In genomic region chr2:146734042-146734715, GRCh38 we compare ENCODE assay signal across 8 cellular contexts.
A peak's percentile ranks its signal among the peaks of the same experiment; 100 is the strongest.
DNase-seq lines count a peak whose midpoint lies in the region; ATAC-seq, FAIRE-seq and TF ChIP-seq lines count a peak whose summit lies in the region.

No MANE protein-coding gene starts in this region.

- H3K4me1 ChIP-seq in naive thymus-derived CD4-positive, alpha-beta T cell (ENCODE audit: control insufficient read depth in 2 of 2, insufficient read depth in 2 of 2, low read length in 2 of 2) = no peaks in the 10 kb centered on the region

- no peaks in the 10 kb centered on the region for H3F3A ChIP-seq in neural cell (ENCODE audit: insufficient read depth, low read length, poor library complexity, severe bottlenecking)

- no peaks in the 10 kb centered on the region for H3K4me1 Mint-ChIP-seq in naive thymus-derived CD4-positive, alpha-beta T cell

- H3K27ac ChIP-seq in AG04450 (ENCODE audit: low read depth, low read length) (no peak overlapping the region), dorsolateral prefrontal cortex (no peak overlapping the region), neural cell (ENCODE audit: low read length) (no peak overlapping the region)
- no peak overlapping the region for H3K27ac ChIP-seq in naive thymus-derived CD4-positive, alpha-beta T cell (ENCODE audit: low read depth, low read length)

- TF ChIP-seq CTCF in AG04450 (IDR thresholded peaks at IDR 0.05; ENCODE audit: low read depth, low read length) (peak; percentile 53), dorsolateral prefrontal cortex (IDR thresholded peaks at IDR 0.05 in 54 of 56, conservative IDR thresholded peaks at IDR 0.05 in 2 of 56; ENCODE audit: low read depth in 1 of 56, partially characterized antibody in 56 of 56) (peak; percentile 57 to 85 (median 69)), neural cell (IDR thresholded peaks at IDR 0.05; ENCODE audit: poor library complexity, severe bottlenecking) (peak; percentile 86)

- peak; percentile 72 for ATAC-seq in HG03565 (IDR thresholded peaks at IDR 0.05; ENCODE audit: unreplicated experiment)
- no peak for ATAC-seq in naive thymus-derived CD4-positive, alpha-beta T cell

- POLR2A ChIA-PET in AG04450 (lab: Yijun Ruan, JAX) = no interaction called here
- POLR2A ChIA-PET in naive thymus-derived CD4-positive, alpha-beta T cell (lab: Charles Lee) = no interaction called here

- no peak for TF ChIP-seq EP300 in neural cell (conservative IDR thresholded peaks at IDR 0.05; ENCODE audit: poor library complexity, severe bottlenecking)

- H3K9me2 ChIP-seq in neural cell (ENCODE audit: insufficient read depth, low read length) = no peaks in the 10 kb centered on the region

- peaks cover 0 to 1% (median 0%) of the 10 kb centered on the region in 11 donors for H3K9me3 Mint-ChIP-seq in naive thymus-derived CD4-positive, alpha-beta T cell

- H3K9me3 ChIP-seq in AG04450 (ENCODE audit: control insufficient read depth, insufficient read depth, low read length) (no peaks in the 10 kb centered on the region), neural cell (ENCODE audit: low read length) (no peaks in the 10 kb centered on the region)
- H3K9me3 ChIP-seq in naive thymus-derived CD4-positive, alpha-beta T cell (ENCODE audit: control insufficient read depth in 2 of 3, low read length in 3 of 3) = no peaks in the 10 kb centered on the region

- no peak overlapping the region for H2AFZ ChIP-seq in neural cell (ENCODE audit: low read depth, low read length)

- peak; percentile 47 for FAIRE-seq in GM18507 (lab: Jason Lieb, UNC)

- no peaks in the 10 kb centered on the region for H3K36me3 ChIP-seq in neural cell (ENCODE audit: insufficient read depth, low read length)
- H3K36me3 ChIP-seq in naive thymus-derived CD4-positive, alpha-beta T cell (ENCODE audit: control insufficient read depth in 2 of 3, insufficient read depth in 3 of 3, low read length in 3 of 3) = no peaks in the 10 kb centered on the region

- no peak overlapping the region for H3K4me2 ChIP-seq in neural cell (ENCODE audit: low read length)

- no peak overlapping the region for H3K4me3 Mint-ChIP-seq in naive thymus-derived CD4-positive, alpha-beta T cell

- no peak overlapping the region for H3K27ac Mint-ChIP-seq in naive thymus-derived CD4-positive, alpha-beta T cell

- H3K36me3 Mint-ChIP-seq in naive thymus-derived CD4-positive, alpha-beta T cell = no peaks in the 10 kb centered on the region

- H3K79me2 ChIP-seq in neural cell (replicated peaks; ENCODE audit: insufficient read depth, low read length) = no peaks in the 10 kb centered on the region

- H3K27me3 Mint-ChIP-seq in naive thymus-derived CD4-positive, alpha-beta T cell = no peaks in the 10 kb centered on the region

- TF ChIP-seq RAD21 in neural cell (conservative IDR thresholded peaks at IDR 0.05) = peak; percentile 95

- H4K20me1 ChIP-seq in neural cell (ENCODE audit: insufficient read depth) = no peaks in the 10 kb centered on the region

- DNase-seq in AG04450 (ENCODE audit: low read depth, low spot score) (peak; percentile 6), GM18507 (ENCODE audit: extremely low spot score, insufficient read length, low read depth) (no peak), NOMO-1 (lab: John Stamatoyannopoulos, UW; ENCODE audit: unreplicated experiment in 2 of 2) (peak; percentile 15 to 70), dorsolateral prefrontal cortex (no peak), NCI-H187 (lab: John Stamatoyannopoulos, UW) (no peak)
- DNase-seq in naive thymus-derived CD4-positive, alpha-beta T cell = no peak

- intact Hi-C loops in dorsolateral prefrontal cortex (cut with DNase I) = loop anchor here in 1 of 2 donors (10.0 kb wide), 1 partner anchor 1181 kb away; no protein-coding TSS in a partner anchor
- intact Hi-C loops in naive thymus-derived CD4-positive, alpha-beta T cell (cut with micrococcal nuclease) = no loop called here

- CTCF ChIA-PET in AG04450 (lab: Charles Lee) = interaction anchor here (0.6 to 1.5 kb wide), 10 partner anchors 9 to 1203 kb away, joined by 3 to 28 read pairs (median 4); no protein-coding TSS in a partner anchor
- CTCF ChIA-PET in naive thymus-derived CD4-positive, alpha-beta T cell (lab: Charles Lee) = no interaction called here

- H3K9ac ChIP-seq in neural cell (ENCODE audit: low read length) = no peak overlapping the region

- H3K4me3 ChIP-seq in AG04450 (ENCODE audit: low read depth, low read length) (no peak overlapping the region), dorsolateral prefrontal cortex (peak overlapping the region in 2 of 59 donors; percentile 4 to 11), neural cell (ENCODE audit: low read length) (no peak overlapping the region)
- H3K4me3 ChIP-seq in naive thymus-derived CD4-positive, alpha-beta T cell (ENCODE audit: low read length) = no peak overlapping the region

- H3K27me3 ChIP-seq in AG04450 (ENCODE audit: control insufficient read depth, insufficient read depth, low read length) = no peaks in the 10 kb centered on the region
- no peaks in the 10 kb centered on the region for H3K27me3 ChIP-seq in dorsolateral prefrontal cortex
- H3K27me3 ChIP-seq in neural cell (ENCODE audit: insufficient read depth, low read depth, low read length) = no peaks in the 10 kb centered on the region
- no peaks in the 10 kb centered on the region for H3K27me3 ChIP-seq in naive thymus-derived CD4-positive, alpha-beta T cell (ENCODE audit: control insufficient read depth in 2 of 2, insufficient read depth in 2 of 2, low read length in 2 of 2)

TF ChIP-seq in neural cell, 6 proteins besides CTCF, POLR2A, EP300 and RAD21:
- TF ChIP-seq POLR2AphosphoS5 (IDR thresholded peaks at IDR 0.05) (no peak), SMC3 (conservative IDR thresholded peaks at IDR 0.05; ENCODE audit: poor library complexity) (peak; percentile 94)
- TF ChIP-seq, protein P1, sequence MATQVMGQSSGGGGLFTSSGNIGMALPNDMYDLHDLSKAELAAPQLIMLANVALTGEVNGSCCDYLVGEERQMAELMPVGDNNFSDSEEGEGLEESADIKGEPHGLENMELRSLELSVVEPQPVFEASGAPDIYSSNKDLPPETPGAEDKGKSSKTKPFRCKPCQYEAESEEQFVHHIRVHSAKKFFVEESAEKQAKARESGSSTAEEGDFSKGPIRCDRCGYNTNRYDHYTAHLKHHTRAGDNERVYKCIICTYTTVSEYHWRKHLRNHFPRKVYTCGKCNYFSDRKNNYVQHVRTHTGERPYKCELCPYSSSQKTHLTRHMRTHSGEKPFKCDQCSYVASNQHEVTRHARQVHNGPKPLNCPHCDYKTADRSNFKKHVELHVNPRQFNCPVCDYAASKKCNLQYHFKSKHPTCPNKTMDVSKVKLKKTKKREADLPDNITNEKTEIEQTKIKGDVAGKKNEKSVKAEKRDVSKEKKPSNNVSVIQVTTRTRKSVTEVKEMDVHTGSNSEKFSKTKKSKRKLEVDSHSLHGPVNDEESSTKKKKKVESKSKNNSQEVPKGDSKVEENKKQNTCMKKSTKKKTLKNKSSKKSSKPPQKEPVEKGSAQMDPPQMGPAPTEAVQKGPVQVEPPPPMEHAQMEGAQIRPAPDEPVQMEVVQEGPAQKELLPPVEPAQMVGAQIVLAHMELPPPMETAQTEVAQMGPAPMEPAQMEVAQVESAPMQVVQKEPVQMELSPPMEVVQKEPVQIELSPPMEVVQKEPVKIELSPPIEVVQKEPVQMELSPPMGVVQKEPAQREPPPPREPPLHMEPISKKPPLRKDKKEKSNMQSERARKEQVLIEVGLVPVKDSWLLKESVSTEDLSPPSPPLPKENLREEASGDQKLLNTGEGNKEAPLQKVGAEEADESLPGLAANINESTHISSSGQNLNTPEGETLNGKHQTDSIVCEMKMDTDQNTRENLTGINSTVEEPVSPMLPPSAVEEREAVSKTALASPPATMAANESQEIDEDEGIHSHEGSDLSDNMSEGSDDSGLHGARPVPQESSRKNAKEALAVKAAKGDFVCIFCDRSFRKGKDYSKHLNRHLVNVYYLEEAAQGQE (IDR thresholded peaks at IDR 0.05; ENCODE audit: borderline replicate concordance) = no peak

Comparison
In these comparisons a context has a peak if more than half of its experiments do, and no peak if none do; other contexts are left out.
1. DNase-seq: peak in AG04450 (single experiment) and NOMO-1 (2 of 2); none in GM18507 (single experiment), dorsolateral prefrontal cortex (0 of 10), NCI-H187 (0 of 2) and naive thymus-derived CD4-positive, alpha-beta T cell (0 of 9).
2. Peak in every context shown above with its lines, with median percentiles within 50 percentile points of each other: CTCF ChIP-seq.